ENCODE assay signal across 27 cellular contexts in the genomic region with DNA sequence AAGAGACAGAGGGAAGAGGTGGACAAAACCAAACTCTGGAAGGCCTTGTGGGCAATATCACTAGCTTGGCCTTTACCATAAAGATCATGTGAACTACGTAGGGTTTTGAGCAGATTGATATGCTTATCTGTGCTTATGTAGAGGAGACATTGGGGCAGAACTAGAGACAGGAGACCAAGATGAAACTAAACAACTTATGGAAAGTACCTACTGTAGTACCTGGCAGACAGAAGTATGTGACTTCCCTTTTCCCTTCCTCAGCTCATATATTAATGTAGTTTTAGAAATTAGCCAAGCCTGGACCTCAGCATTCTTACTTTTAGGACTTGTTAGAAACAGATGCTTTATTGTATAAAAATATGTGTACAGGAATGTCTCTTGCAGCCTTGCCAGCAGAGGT. TPM values are rescaled to one million over a fixed set of nuclear protein-coding genes. Genes with fewer than 3 reads are reported as not detected.
DNase-seq lines count a peak whose midpoint lies in the region; ATAC-seq and TF ChIP-seq lines count a peak whose summit lies in the region.
"Had no signal": no experiment of that assay in that cellular context is flagged by ENCODE, and none has a peak within 500 bp of the region (broad histone marks: within the 10 kb centered on the region; RNA-seq: fewer than 3 reads in every experiment).

No MANE protein-coding gene starts in this region.

- H3K4me1 Mint-ChIP-seq in activated naive CD8-positive, alpha-beta T cell treated with anti-CD3 and anti-CD28 coated beads, Interleukin-2, amount 50 U/mL, for 24 hours, result no peaks in the 10 kb centered on the region

- no peaks in the 10 kb centered on the region for H3K36me3 Mint-ChIP-seq in activated naive CD8-positive, alpha-beta T cell treated with anti-CD3 and anti-CD28 coated beads, Interleukin-2, amount 50 U/mL, for 24 hours (ENCODE audit: low read depth)
- H3K36me3 Mint-ChIP-seq: mesothelial cell of epicardium had no signal

- H3K27ac ChIP-seq in coronary artery, result no peak overlapping the region
- no peak overlapping the region for H3K27ac ChIP-seq in left lung
- H3K27ac ChIP-seq: PC-9, prostate gland, SJCRH30 had no signal

- H3K4me3 ChIP-seq in coronary artery (no peak overlapping the region), left lung (no peak overlapping the region)
- H3K4me3 ChIP-seq: gastroesophageal sphincter, MG63, PC-9, prostate gland, SJCRH30 had no signal

- no peaks in the 10 kb centered on the region for H3K9me3 ChIP-seq in left lung
- H3K9me3 ChIP-seq: gastroesophageal sphincter, MG63, prostate gland, SJCRH30 had no signal

- no peaks in the 10 kb centered on the region for H3K27me3 ChIP-seq in left lung
- H3K27me3 ChIP-seq: gastroesophageal sphincter, MG63 had no signal

- H3K4me3 Mint-ChIP-seq in activated naive CD8-positive, alpha-beta T cell treated with anti-CD3 and anti-CD28 coated beads, Interleukin-2, amount 50 U/mL, for 24 hours, result no peak overlapping the region
- H3K4me3 Mint-ChIP-seq: activated CD8-positive, alpha-beta T cell treated with anti-CD3 and anti-CD28 coated beads for 36 hours; activated naive CD4-positive, alpha-beta T cell treated with anti-CD3 and anti-CD28 coated beads for 36 hours; activated T-cell treated with anti-CD3 and anti-CD28 coated beads, Interleukin-2, amount 50 U/mL, for 24 hours; mesothelial cell of epicardium; nephron progenitor cell had no signal

- peak; percentile 62 for ATAC-seq in GM18498 (IDR thresholded peaks at IDR 0.05; ENCODE audit: unreplicated experiment)
- ATAC-seq in GM19395 (IDR thresholded peaks at IDR 0.05; ENCODE audit: unreplicated experiment), result peak; percentile 61
- peak; percentile 52 for ATAC-seq in HG02938 (IDR thresholded peaks at IDR 0.05; ENCODE audit: unreplicated experiment)
- no peak for ATAC-seq in activated naive CD8-positive, alpha-beta T cell treated with anti-CD3 and anti-CD28 coated beads, Interleukin-2, amount 50 U/mL, for 24 hours
- no peak for ATAC-seq in left lung
- ATAC-seq in HG03439 (IDR thresholded peaks at IDR 0.05; ENCODE audit: unreplicated experiment), result no peak
- ATAC-seq: activated CD8-positive, alpha-beta T cell treated with anti-CD3 and anti-CD28 coated beads for 36 hours; gastroesophageal sphincter had no signal

- intact Hi-C loops in left lung (cut with DNase I), result no loop called here

- H3K36me3 ChIP-seq in left lung, result no peaks in the 10 kb centered on the region
- H3K36me3 ChIP-seq: gastroesophageal sphincter, MG63, prostate gland, SJCRH30 had no signal

- no peak for DNase-seq in activated naive CD8-positive, alpha-beta T cell treated with anti-CD3 and anti-CD28 coated beads, Interleukin-2, amount 50 U/mL, for 24 hours
- DNase-seq in coronary artery (ENCODE audit: low spot score), result no peak
- DNase-seq in stimulated activated CD4-positive, alpha-beta T cell treated with anti-CD3 and anti-CD28 coated beads, Interleukin-12 subunit alpha, Interleukin-12 subunit beta, amount 100 ng/mL, for 4 hours, result no peak
- no peak for DNase-seq in left lung
- DNase-seq: activated CD4-positive, CD25-positive, alpha-beta regulatory T cell; activated CD8-positive, alpha-beta T cell treated with anti-CD3 and anti-CD28 coated beads for 36 hours; activated naive CD4-positive, alpha-beta T cell treated with anti-CD3 and anti-CD28 coated beads for 36 hours; activated T-cell treated with anti-CD3 and anti-CD28 coated beads, Interleukin-2, amount 50 U/mL, for 24 hours; cerebellar nuclear complex; effector CD4-positive, alpha-beta T cell; GDM1; kidney; MG63; NCI-H1694; NCI-H82; nephron progenitor cell; SJCRH30; small intestine had no signal

- H3K27ac Mint-ChIP-seq in activated naive CD8-positive, alpha-beta T cell treated with anti-CD3 and anti-CD28 coated beads, Interleukin-2, amount 50 U/mL, for 24 hours, result peak overlapping the region; percentile 33
- H3K27ac Mint-ChIP-seq: activated CD8-positive, alpha-beta T cell treated with anti-CD3 and anti-CD28 coated beads for 36 hours; activated naive CD4-positive, alpha-beta T cell treated with anti-CD3 and anti-CD28 coated beads for 36 hours; activated T-cell treated with anti-CD3 and anti-CD28 coated beads, Interleukin-2, amount 50 U/mL, for 24 hours; mesothelial cell of epicardium; nephron progenitor cell had no signal

- TF ChIP-seq CTCF in coronary artery (IDR thresholded peaks at IDR 0.05), result no peak
- no peak for TF ChIP-seq CTCF in left lung (IDR thresholded peaks at IDR 0.05)

- H3K27me3 Mint-ChIP-seq in activated naive CD8-positive, alpha-beta T cell treated with anti-CD3 and anti-CD28 coated beads, Interleukin-2, amount 50 U/mL, for 24 hours, result peaks cover 7% of the 10 kb centered on the region
- H3K27me3 Mint-ChIP-seq: activated T-cell treated with anti-CD3 and anti-CD28 coated beads, Interleukin-2, amount 50 U/mL, for 24 hours had no signal

- no peaks in the 10 kb centered on the region for H3K4me1 ChIP-seq in left lung
- H3K4me1 ChIP-seq: prostate gland, SJCRH30 had no signal

- H3K9me3 Mint-ChIP-seq in activated naive CD8-positive, alpha-beta T cell treated with anti-CD3 and anti-CD28 coated beads, Interleukin-2, amount 50 U/mL, for 24 hours, result no peaks in the 10 kb centered on the region
- H3K9me3 Mint-ChIP-seq: activated CD8-positive, alpha-beta T cell treated with anti-CD3 and anti-CD28 coated beads for 36 hours; activated naive CD4-positive, alpha-beta T cell treated with anti-CD3 and anti-CD28 coated beads for 36 hours; activated T-cell treated with anti-CD3 and anti-CD28 coated beads, Interleukin-2, amount 50 U/mL, for 24 hours; mesothelial cell of epicardium; nephron progenitor cell had no signal

RNA-seq across cellular contexts. Expression of a gene that starts 14.0 kb away (rescaled TPM):
- 1 to 10 TPM; 2.1 to 9.4 TPM for total RNA-seq in left lung
- total RNA-seq: activated CD8-positive, alpha-beta T cell treated with anti-CD3 and anti-CD28 coated beads for 36 hours; prostate gland; SJCRH30; T-helper 2 cell treated with Interferon-gamma antibody and Interleukin-4, amounts not matched to agents 100 ng/mL and 5 ng/mL, for 36 hours had no signal

Comparison
In these comparisons a context has a peak if more than half of its experiments do, and no peak if none do; other contexts are left out.
1. ATAC-seq: peak in GM18498 (single experiment), GM19395 (single experiment) and HG02938 (single experiment); none in activated naive CD8-positive, alpha-beta T cell treated with anti-CD3 and anti-CD28 coated beads, Interleukin-2, amount 50 U/mL, for 24 hours (single experiment), left lung (single experiment) and HG03439 (single experiment).